36 cellular contexts compared by ENCODE assay signal in the genomic region with DNA sequence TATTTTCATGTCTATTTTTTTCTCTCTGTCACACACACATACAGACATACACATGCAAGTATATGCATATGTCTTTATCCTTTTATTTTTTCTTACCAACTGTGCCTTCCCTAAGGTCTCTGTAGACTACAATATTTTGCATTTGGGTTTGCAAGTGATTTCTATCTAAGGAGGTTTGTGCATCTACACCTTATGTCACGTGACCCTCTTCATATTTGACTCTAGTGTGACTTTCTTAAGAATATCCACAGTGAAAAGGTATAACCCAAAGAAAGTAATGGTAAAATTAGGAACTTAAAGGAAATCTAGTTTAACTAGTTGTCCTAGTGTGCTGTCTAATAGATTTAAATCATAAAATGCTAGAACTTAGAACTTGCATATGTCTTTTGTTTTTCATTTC.
"Had no signal": no experiment of that assay in that cellular context is flagged by ENCODE, and none has a peak within 500 bp of the region (broad histone marks: within the 10 kb centered on the region; RNA-seq: fewer than 3 reads in every experiment).

No MANE protein-coding gene starts in this region.

- DNase-seq: Karpas-422, Kasumi-1, MG63, MM.1S, MV-4-11, NCI-H1048, NCI-H1092, NCI-H1092 treated with DMSO at 0.1 percent for 48 hours, NCI-H1105, NCI-H1105 treated with DMSO at 0.1 percent for 48 hours, NCI-H1417, NCI-H1417 treated with DMSO at 0.1 percent for 48 hours, NCI-H1436, NCI-H1436 treated with DMSO at 0.1 percent for 48 hours, NCI-H146, NCI-H1694, NCI-H1694 treated with DMSO at 0.1 percent for 48 hours, NCI-H187, NCI-H187 treated with DMSO at 0.1 percent for 48 hours, NCI-H1930, NCI-H2029, NCI-H2029 treated with DMSO at 0.1 percent for 48 hours, NCI-H2081, NCI-H2081 treated with DMSO at 0.1 percent for 48 hours, NCI-H2107, NCI-H2171, NCI-H2171 treated with DMSO at 0.1 percent for 48 hours, NCI-H2227 treated with DMSO at 0.1 percent for 48 hours, NCI-H226, NCI-H345, NCI-H446, NCI-H446 treated with DMSO at 0.1 percent for 48 hours, NCI-H510A, NCI-H510A treated with DMSO at 0.1 percent for 48 hours, NCI-H524, NCI-H524 treated with DMSO at 0.1 percent for 48 hours had no signal

- H3K4me3 ChIP-seq: MG63 had no signal

- H3K36me3 ChIP-seq: MG63 had no signal

- H3K27me3 ChIP-seq: MG63 had no signal

- H3K9me3 ChIP-seq: MG63 had no signal
